ENCODE assay signal across 2 cellular contexts in the genomic region with DNA sequence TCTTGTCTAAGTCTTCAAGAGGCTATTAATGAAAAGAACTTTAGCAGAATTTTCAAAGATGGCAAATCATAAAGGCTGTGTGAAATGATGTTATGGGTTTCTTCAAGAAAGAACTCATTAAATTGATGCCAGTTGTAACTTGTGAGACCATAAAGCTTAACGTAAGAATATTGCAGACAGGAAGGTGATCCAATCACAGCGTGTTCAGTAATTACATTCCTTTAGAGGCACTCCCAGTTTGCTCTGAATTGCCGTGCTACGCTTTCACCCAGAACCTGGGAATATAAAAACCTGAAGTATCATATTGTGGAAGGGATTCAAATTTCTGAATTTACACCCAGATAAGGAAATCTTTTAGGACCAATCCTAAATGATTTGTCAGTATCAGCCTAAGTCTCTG.
TF ChIP-seq lines count a peak whose summit lies in the region.

No MANE protein-coding gene starts in this region.

TF ChIP-seq in GM23338, 12 proteins besides CTCF, POLR2A, EP300 and RAD21 (continues in another document):
- TF ChIP-seq, protein P1, sequence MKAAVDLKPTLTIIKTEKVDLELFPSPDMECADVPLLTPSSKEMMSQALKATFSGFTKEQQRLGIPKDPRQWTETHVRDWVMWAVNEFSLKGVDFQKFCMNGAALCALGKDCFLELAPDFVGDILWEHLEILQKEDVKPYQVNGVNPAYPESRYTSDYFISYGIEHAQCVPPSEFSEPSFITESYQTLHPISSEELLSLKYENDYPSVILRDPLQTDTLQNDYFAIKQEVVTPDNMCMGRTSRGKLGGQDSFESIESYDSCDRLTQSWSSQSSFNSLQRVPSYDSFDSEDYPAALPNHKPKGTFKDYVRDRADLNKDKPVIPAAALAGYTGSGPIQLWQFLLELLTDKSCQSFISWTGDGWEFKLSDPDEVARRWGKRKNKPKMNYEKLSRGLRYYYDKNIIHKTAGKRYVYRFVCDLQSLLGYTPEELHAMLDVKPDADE (IDR thresholded peaks at IDR 0.05) = no peak
- TF ChIP-seq ZNF114 (CRISPR knock-in tag; IDR thresholded peaks at IDR 0.05) (no peak), CREB1 (CRISPR knock-in tag; IDR thresholded peaks at IDR 0.05; ENCODE audit: low read depth) (no peak), STAT1 (IDR thresholded peaks at IDR 0.05; ENCODE audit: unreplicated experiment) (no peak), EZH2 (IDR thresholded peaks at IDR 0.05; ENCODE audit: low read depth, unreplicated experiment) (no peak), NANOG (IDR thresholded peaks at IDR 0.05; ENCODE audit: borderline replicate concordance) (no peak), EZH2phosphoT487 (IDR thresholded peaks at IDR 0.05; ENCODE audit: unreplicated experiment) (no peak), JUNB (IDR thresholded peaks at IDR 0.05; ENCODE audit: unreplicated experiment) (no peak), ZNF331 (CRISPR knock-in tag; IDR thresholded peaks at IDR 0.05; ENCODE audit: low read depth) (no peak), POLR2AphosphoS5 (IDR thresholded peaks at IDR 0.05; ENCODE audit: low read depth) (no peak)
- TF ChIP-seq, protein P2, sequence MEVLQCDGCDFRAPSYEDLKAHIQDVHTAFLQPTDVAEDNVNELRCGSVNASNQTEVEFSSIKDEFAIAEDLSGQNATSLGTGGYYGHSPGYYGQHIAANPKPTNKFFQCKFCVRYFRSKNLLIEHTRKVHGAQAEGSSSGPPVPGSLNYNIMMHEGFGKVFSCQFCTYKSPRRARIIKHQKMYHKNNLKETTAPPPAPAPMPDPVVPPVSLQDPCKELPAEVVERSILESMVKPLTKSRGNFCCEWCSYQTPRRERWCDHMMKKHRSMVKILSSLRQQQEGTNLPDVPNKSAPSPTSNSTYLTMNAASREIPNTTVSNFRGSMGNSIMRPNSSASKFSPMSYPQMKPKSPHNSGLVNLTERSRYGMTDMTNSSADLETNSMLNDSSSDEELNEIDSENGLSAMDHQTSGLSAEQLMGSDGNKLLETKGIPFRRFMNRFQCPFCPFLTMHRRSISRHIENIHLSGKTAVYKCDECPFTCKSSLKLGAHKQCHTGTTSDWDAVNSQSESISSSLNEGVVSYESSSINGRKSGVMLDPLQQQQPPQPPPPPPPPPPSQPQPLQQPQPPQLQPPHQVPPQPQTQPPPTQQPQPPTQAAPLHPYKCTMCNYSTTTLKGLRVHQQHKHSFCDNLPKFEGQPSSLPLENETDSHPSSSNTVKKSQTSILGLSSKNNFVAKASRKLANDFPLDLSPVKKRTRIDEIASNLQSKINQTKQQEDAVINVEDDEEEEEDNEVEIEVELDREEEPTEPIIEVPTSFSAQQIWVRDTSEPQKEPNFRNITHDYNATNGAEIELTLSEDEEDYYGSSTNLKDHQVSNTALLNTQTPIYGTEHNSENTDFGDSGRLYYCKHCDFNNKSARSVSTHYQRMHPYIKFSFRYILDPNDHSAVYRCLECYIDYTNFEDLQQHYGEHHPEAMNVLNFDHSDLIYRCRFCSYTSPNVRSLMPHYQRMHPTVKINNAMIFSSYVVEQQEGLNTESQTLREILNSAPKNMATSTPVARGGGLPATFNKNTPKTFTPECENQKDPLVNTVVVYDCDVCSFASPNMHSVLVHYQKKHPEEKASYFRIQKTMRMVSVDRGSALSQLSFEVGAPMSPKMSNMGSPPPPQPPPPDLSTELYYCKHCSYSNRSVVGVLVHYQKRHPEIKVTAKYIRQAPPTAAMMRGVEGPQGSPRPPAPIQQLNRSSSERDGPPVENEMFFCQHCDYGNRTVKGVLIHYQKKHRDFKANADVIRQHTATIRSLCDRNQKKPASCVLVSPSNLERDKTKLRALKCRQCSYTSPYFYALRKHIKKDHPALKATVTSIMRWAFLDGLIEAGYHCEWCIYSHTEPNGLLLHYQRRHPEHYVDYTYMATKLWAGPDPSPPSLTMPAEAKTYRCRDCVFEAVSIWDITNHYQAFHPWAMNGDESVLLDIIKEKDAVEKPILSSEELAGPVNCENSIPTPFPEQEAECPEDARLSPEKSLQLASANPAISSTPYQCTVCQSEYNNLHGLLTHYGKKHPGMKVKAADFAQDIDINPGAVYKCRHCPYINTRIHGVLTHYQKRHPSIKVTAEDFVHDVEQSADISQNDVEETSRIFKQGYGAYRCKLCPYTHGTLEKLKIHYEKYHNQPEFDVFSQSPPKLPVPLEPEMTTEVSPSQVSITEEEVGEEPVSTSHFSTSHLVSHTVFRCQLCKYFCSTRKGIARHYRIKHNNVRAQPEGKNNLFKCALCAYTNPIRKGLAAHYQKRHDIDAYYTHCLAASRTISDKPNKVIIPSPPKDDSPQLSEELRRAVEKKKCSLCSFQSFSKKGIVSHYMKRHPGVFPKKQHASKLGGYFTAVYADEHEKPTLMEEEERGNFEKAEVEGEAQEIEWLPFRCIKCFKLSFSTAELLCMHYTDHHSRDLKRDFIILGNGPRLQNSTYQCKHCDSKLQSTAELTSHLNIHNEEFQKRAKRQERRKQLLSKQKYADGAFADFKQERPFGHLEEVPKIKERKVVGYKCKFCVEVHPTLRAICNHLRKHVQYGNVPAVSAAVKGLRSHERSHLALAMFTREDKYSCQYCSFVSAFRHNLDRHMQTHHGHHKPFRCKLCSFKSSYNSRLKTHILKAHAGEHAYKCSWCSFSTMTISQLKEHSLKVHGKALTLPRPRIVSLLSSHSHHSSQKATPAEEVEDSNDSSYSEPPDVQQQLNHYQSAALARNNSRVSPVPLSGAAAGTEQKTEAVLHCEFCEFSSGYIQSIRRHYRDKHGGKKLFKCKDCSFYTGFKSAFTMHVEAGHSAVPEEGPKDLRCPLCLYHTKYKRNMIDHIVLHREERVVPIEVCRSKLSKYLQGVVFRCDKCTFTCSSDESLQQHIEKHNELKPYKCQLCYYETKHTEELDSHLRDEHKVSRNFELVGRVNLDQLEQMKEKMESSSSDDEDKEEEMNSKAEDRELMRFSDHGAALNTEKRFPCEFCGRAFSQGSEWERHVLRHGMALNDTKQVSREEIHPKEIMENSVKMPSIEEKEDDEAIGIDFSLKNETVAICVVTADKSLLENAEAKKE (CRISPR knock-in tag; IDR thresholded peaks at IDR 0.05) = no peak

TF ChIP-seq in H1, 55 proteins besides CTCF, POLR2A, EP300 and RAD21:
- TF ChIP-seq PHF8 (conservative IDR thresholded peaks at IDR 0.05; ENCODE audit: low read depth, low read length) = no peak
- TF ChIP-seq CTBP2 (IDR thresholded peaks at IDR 0.05; ENCODE audit: borderline replicate concordance, insufficient read depth, insufficient read length, low read length) = no peak
- TF ChIP-seq NANOG (IDR thresholded peaks at IDR 0.05; ENCODE audit: insufficient read depth, low read depth, low read length, poor library complexity, severe bottlenecking) = no peak
- no peak for TF ChIP-seq CEBPB (IDR thresholded peaks at IDR 0.05; ENCODE audit: low read depth, low read length)
- no peak for TF ChIP-seq HDAC6 (IDR thresholded peaks at IDR 0.05; ENCODE audit: low read depth, low read length)
- no peak for TF ChIP-seq POLR2AphosphoS5 (IDR thresholded peaks at IDR 0.05; ENCODE audit: low read depth, low read length)
- TF ChIP-seq JUN (IDR thresholded peaks at IDR 0.05; ENCODE audit: low read depth, low read length) = no peak
- no peak for TF ChIP-seq KDM5A (IDR thresholded peaks at IDR 0.05; ENCODE audit: low read length)
- TF ChIP-seq RFX5 (IDR thresholded peaks at IDR 0.05; ENCODE audit: borderline replicate concordance, low read depth, low read length) = no peak
- TF ChIP-seq ASH2L (IDR thresholded peaks at IDR 0.05; ENCODE audit: low read length) = no peak
- no peak for TF ChIP-seq KDM4A (IDR thresholded peaks at IDR 0.05; ENCODE audit: low read depth, low read length, severe bottlenecking)
- TF ChIP-seq YY1 (IDR thresholded peaks at IDR 0.05; ENCODE audit: low read depth, low read length) = no peak
